In genomic region chr6:75333811-75334210, GRCh38 we compare ENCODE assay signal across 21 cellular contexts. TPM values are rescaled to one million over a fixed set of nuclear protein-coding genes. Genes with fewer than 3 reads are reported as not detected.
A peak's percentile ranks its signal among the peaks of the same experiment; 100 is the strongest.
DNase-seq lines count a peak whose midpoint lies in the region; ATAC-seq and TF ChIP-seq lines count a peak whose summit lies in the region.
"Had no signal": no experiment of that assay in that cellular context is flagged by ENCODE, and none has a peak within 500 bp of the region (broad histone marks: within the 10 kb centered on the region; RNA-seq: fewer than 3 reads in every experiment).

No MANE protein-coding gene starts in this region.

- intact Hi-C loops in ascending aorta (cut with DNase I), result loop anchor here (2.0 kb wide), 2 partner anchors 15 to 17 kb away; no protein-coding TSS in a partner anchor
- intact Hi-C loops in activated CD4-positive, alpha-beta T cell treated with anti-CD3 and anti-CD28 coated beads, Interleukin-2, amount 10 ng/mL, durations not matched to agents 24 days and 14 days (cut with micrococcal nuclease), result no loop called here

- H3K4me3 Mint-ChIP-seq in GM23338, result peak overlapping the region; percentile 66
- peak overlapping the region; percentile 77 for H3K4me3 Mint-ChIP-seq in neural progenitor cell
- H3K4me3 Mint-ChIP-seq in activated CD4-positive, alpha-beta T cell treated with anti-CD3 and anti-CD28 coated beads, Interleukin-2, amount 10 ng/mL, durations not matched to agents 24 days and 14 days, result no peak overlapping the region
- H3K4me3 Mint-ChIP-seq: activated naive CD8-positive, alpha-beta T cell treated with anti-CD3 and anti-CD28 coated beads, Interleukin-2, amount 50 U/mL, for 24 hours; activated T-helper 17 cell treated with anti-CD3 and anti-CD28 coated beads, Interleukin-2, amount 50 U/mL, for 72 hours; CD4-positive, CD25-positive, alpha-beta regulatory T cell; T-helper 1 cell treated with Interleukin-12 subunit alpha and Interleukin-12 subunit beta and Interleukin-4 antibody, amounts not matched to agents 30 μg/mL and 1 μg/mL, for 36 hours had no signal

- H2AFZ ChIP-seq in GM23338 (no peak overlapping the region), neural progenitor cell (replicated peaks) (peak overlapping the region; percentile 15)

- no peaks in the 10 kb centered on the region for H3K36me3 ChIP-seq in GM23338 (ENCODE audit: insufficient read depth)
- H3K36me3 ChIP-seq in ascending aorta, result peaks cover 0 to 3% of the 10 kb centered on the region in 2 donors
- peaks cover 2% of the 10 kb centered on the region for H3K36me3 ChIP-seq in neural progenitor cell

- H3K9me3 ChIP-seq in ascending aorta, result no peaks in the 10 kb centered on the region
- H3K9me3 ChIP-seq in neural progenitor cell (ENCODE audit: low read depth), result no peaks in the 10 kb centered on the region

- H3K27me3 ChIP-seq in GM23338 (ENCODE audit: insufficient read depth) (no peaks in the 10 kb centered on the region), ascending aorta (no peaks in the 10 kb centered on the region), neural progenitor cell (no peaks in the 10 kb centered on the region)

- H3K9ac ChIP-seq in neural progenitor cell, result peak overlapping the region; percentile 53

- H3K9me3 Mint-ChIP-seq in GM23338, result no peaks in the 10 kb centered on the region; the same call in 2 of the 3 replicates
- no peaks in the 10 kb centered on the region for H3K9me3 Mint-ChIP-seq in neural progenitor cell
- no peaks in the 10 kb centered on the region for H3K9me3 Mint-ChIP-seq in activated CD4-positive, alpha-beta T cell treated with anti-CD3 and anti-CD28 coated beads, Interleukin-2, amount 10 ng/mL, durations not matched to agents 24 days and 14 days
- H3K9me3 Mint-ChIP-seq: activated naive CD8-positive, alpha-beta T cell treated with anti-CD3 and anti-CD28 coated beads, Interleukin-2, amount 50 U/mL, for 24 hours; activated T-helper 17 cell treated with anti-CD3 and anti-CD28 coated beads, Interleukin-2, amount 50 U/mL, for 72 hours; T-helper 1 cell treated with Interleukin-12 subunit alpha and Interleukin-12 subunit beta and Interleukin-4 antibody, amounts not matched to agents 30 μg/mL and 1 μg/mL, for 36 hours had no signal

- H3K27ac ChIP-seq in GM23338 (ENCODE audit: low read depth) (peak overlapping the region; percentile 92), ascending aorta (peak overlapping the region; percentile 50 to 68), neural progenitor cell (peak overlapping the region; percentile 97)

- H3K4me1 ChIP-seq in GM23338 (ENCODE audit: insufficient read depth), result peaks cover 44% of the 10 kb centered on the region
- H3K4me1 ChIP-seq in ascending aorta, result peaks cover 0 to 17% of the 10 kb centered on the region in 2 donors
- H3K4me1 ChIP-seq in neural progenitor cell, result peaks cover 79% of the 10 kb centered on the region

- H3K27ac Mint-ChIP-seq in GM23338, result peak overlapping the region; percentile 95
- peak overlapping the region; percentile 95 for H3K27ac Mint-ChIP-seq in neural progenitor cell
- H3K27ac Mint-ChIP-seq in activated CD4-positive, alpha-beta T cell treated with anti-CD3 and anti-CD28 coated beads, Interleukin-2, amount 10 ng/mL, durations not matched to agents 24 days and 14 days, result no peak overlapping the region
- H3K27ac Mint-ChIP-seq: activated naive CD8-positive, alpha-beta T cell treated with anti-CD3 and anti-CD28 coated beads, Interleukin-2, amount 50 U/mL, for 24 hours; activated T-helper 17 cell treated with anti-CD3 and anti-CD28 coated beads, Interleukin-2, amount 50 U/mL, for 72 hours; CD4-positive, CD25-positive, alpha-beta regulatory T cell; T-helper 1 cell treated with Interleukin-12 subunit alpha and Interleukin-12 subunit beta and Interleukin-4 antibody, amounts not matched to agents 30 μg/mL and 1 μg/mL, for 36 hours had no signal

- DNase-seq in GM23338 (ENCODE audit: low spot score), result no peak
- DNase-seq in ascending aorta (ENCODE audit: low spot score in 2 of 2), result no peak
- peak; percentile 63 for DNase-seq in foreskin melanocyte
- DNase-seq in neural progenitor cell (ENCODE audit: low spot score), result no peak
- DNase-seq in activated CD4-positive, alpha-beta T cell treated with anti-CD3 and anti-CD28 coated beads, Interleukin-2, amount 10 ng/mL, durations not matched to agents 24 days and 14 days, result no peak
- DNase-seq in NCI-H1417 (lab: John Stamatoyannopoulos, UW), result no peak
- DNase-seq: ACHN; activated CD8-positive, alpha-beta memory T cell treated with anti-CD3 and anti-CD28 coated beads for 24 hours; activated naive CD8-positive, alpha-beta T cell treated with anti-CD3 and anti-CD28 coated beads, Interleukin-2, amount 50 U/mL, for 24 hours; CD4-positive, CD25-positive, alpha-beta regulatory T cell; DMS79 treated with DMSO at 0.1 percent for 48 hours; glutamatergic neuron; Kasumi-1; NCI-H1436 treated with DMSO at 0.1 percent for 48 hours; NCI-H2227 treated with DMSO at 0.1 percent for 48 hours; SHP77; stimulated activated naive CD4-positive, alpha-beta T cell had no signal

- no peaks in the 10 kb centered on the region for H3F3A ChIP-seq in GM23338 (replicated peaks; ENCODE audit: low read depth)
- peaks cover 45% of the 10 kb centered on the region for H3F3A ChIP-seq in neural progenitor cell (ENCODE audit: low read depth)

- H3K9me2 ChIP-seq in GM23338 (ENCODE audit: insufficient read depth), result no peaks in the 10 kb centered on the region

- H3K27me3 Mint-ChIP-seq in GM23338 (ENCODE audit: insufficient read depth, low read depth, poor library complexity), result peaks cover 3% of the 10 kb centered on the region
- H3K27me3 Mint-ChIP-seq in neural progenitor cell (ENCODE audit: insufficient read depth, low read depth), result peaks cover 4% of the 10 kb centered on the region
- H3K27me3 Mint-ChIP-seq in activated CD4-positive, alpha-beta T cell treated with anti-CD3 and anti-CD28 coated beads, Interleukin-2, amount 10 ng/mL, durations not matched to agents 24 days and 14 days, result peaks cover 46% of the 10 kb centered on the region

- H3K36me3 Mint-ChIP-seq in GM23338 (ENCODE audit: low read depth), result no peaks in the 10 kb centered on the region; the same call in 2 of the 3 replicates
- no peaks in the 10 kb centered on the region for H3K36me3 Mint-ChIP-seq in neural progenitor cell
- H3K36me3 Mint-ChIP-seq in activated CD4-positive, alpha-beta T cell treated with anti-CD3 and anti-CD28 coated beads, Interleukin-2, amount 10 ng/mL, durations not matched to agents 24 days and 14 days (ENCODE audit: low read depth), result no peaks in the 10 kb centered on the region
- H3K36me3 Mint-ChIP-seq: CD4-positive, CD25-positive, alpha-beta regulatory T cell had no signal

- H3K79me2 ChIP-seq in GM23338 (replicated peaks; ENCODE audit: insufficient read depth) (no peaks in the 10 kb centered on the region), neural progenitor cell (ENCODE audit: low read depth) (peaks cover 69% of the 10 kb centered on the region)

- H4K20me1 ChIP-seq in GM23338 (replicated peaks; ENCODE audit: insufficient read depth) (no peaks in the 10 kb centered on the region), neural progenitor cell (ENCODE audit: low read depth) (no peaks in the 10 kb centered on the region)

- peak overlapping the region; percentile 41 for H3K4me2 ChIP-seq in GM23338
- peak overlapping the region; percentile 82 for H3K4me2 ChIP-seq in neural progenitor cell

- peaks cover 70% of the 10 kb centered on the region for H3K4me1 Mint-ChIP-seq in GM23338
- H3K4me1 Mint-ChIP-seq in neural progenitor cell, result peaks cover 50% of the 10 kb centered on the region
- no peaks in the 10 kb centered on the region for H3K4me1 Mint-ChIP-seq in activated CD4-positive, alpha-beta T cell treated with anti-CD3 and anti-CD28 coated beads, Interleukin-2, amount 10 ng/mL, durations not matched to agents 24 days and 14 days
- H3K4me1 Mint-ChIP-seq: activated naive CD8-positive, alpha-beta T cell treated with anti-CD3 and anti-CD28 coated beads, Interleukin-2, amount 50 U/mL, for 24 hours; CD4-positive, CD25-positive, alpha-beta regulatory T cell had no signal

- ATAC-seq in GM23338 (peak; percentile 10; the same call in 2 of the 3 replicates), HG03520 (IDR thresholded peaks at IDR 0.05; ENCODE audit: unreplicated experiment) (no peak), HG03025 (IDR thresholded peaks at IDR 0.05; ENCODE audit: low FRiP score, unreplicated experiment) (no peak)
- ATAC-seq: activated naive CD8-positive, alpha-beta T cell treated with anti-CD3 and anti-CD28 coated beads, Interleukin-2, amount 50 U/mL, for 24 hours; activated T-helper 17 cell treated with anti-CD3 and anti-CD28 coated beads, Interleukin-2, amount 50 U/mL, for 72 hours had no signal

- H3K4me3 ChIP-seq in GM23338 (peak overlapping the region; percentile 29), ascending aorta (peak overlapping the region in 1 of 2 donors; percentile 6), neural progenitor cell (peak overlapping the region; percentile 47)

- TF ChIP-seq CTCF in GM23338 (conservative IDR thresholded peaks at IDR 0.05; ENCODE audit: low read depth in 2 of 2) (no peak), ascending aorta (IDR thresholded peaks at IDR 0.05) (no peak), neural progenitor cell (IDR thresholded peaks at IDR 0.05) (no peak)

TF ChIP-seq in GM23338, 12 proteins besides CTCF, POLR2A, EP300 and RAD21 (continues in another document):
- TF ChIP-seq CREB1 (CRISPR knock-in tag; IDR thresholded peaks at IDR 0.05; ENCODE audit: low read depth), result no peak
- TF ChIP-seq, protein P1, sequence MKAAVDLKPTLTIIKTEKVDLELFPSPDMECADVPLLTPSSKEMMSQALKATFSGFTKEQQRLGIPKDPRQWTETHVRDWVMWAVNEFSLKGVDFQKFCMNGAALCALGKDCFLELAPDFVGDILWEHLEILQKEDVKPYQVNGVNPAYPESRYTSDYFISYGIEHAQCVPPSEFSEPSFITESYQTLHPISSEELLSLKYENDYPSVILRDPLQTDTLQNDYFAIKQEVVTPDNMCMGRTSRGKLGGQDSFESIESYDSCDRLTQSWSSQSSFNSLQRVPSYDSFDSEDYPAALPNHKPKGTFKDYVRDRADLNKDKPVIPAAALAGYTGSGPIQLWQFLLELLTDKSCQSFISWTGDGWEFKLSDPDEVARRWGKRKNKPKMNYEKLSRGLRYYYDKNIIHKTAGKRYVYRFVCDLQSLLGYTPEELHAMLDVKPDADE (IDR thresholded peaks at IDR 0.05), result no peak
- no peak for TF ChIP-seq EZH2 (IDR thresholded peaks at IDR 0.05; ENCODE audit: low read depth, unreplicated experiment)
- TF ChIP-seq STAT1 (IDR thresholded peaks at IDR 0.05; ENCODE audit: unreplicated experiment), result no peak
- TF ChIP-seq ZNF114 (CRISPR knock-in tag; IDR thresholded peaks at IDR 0.05), result no peak
- no peak for TF ChIP-seq NANOG (IDR thresholded peaks at IDR 0.05; ENCODE audit: borderline replicate concordance)

RNA-seq across cellular contexts. Expression of gene TMEM30A, which starts 49.2 kb away (rescaled TPM):
- total RNA-seq in GM23338 (2014; rRNA removed; shearing (Covaris generic)), result 99.9 and 101 TPM in 2 replicates
- polyA plus RNA-seq in GM23338 (2016; fragmentation: Nextera tagmentation; extraction: Ambion mirVana), result 52.6 and 61.7 TPM in 2 replicates
- total RNA-seq in ascending aorta (54.8 TPM), neural progenitor cell (ENCODE audit: low replicate concordance) (61.2 and 86.0 TPM in 2 replicates)
- 57.0 and 60.5 TPM in 2 replicates for total RNA-seq in activated CD4-positive, alpha-beta T cell treated with anti-CD3 and anti-CD28 coated beads, Interleukin-2, amount 10 ng/mL, durations not matched to agents 24 days and 14 days
